Comparison of ENCODE assay signal across 8 cellular contexts in genomic region chr12:50505386-50505827, GRCh38. TPM values are rescaled to one million over a fixed set of nuclear protein-coding genes. Genes with fewer than 3 reads are reported as not detected.
A peak's percentile ranks its signal among the peaks of the same experiment; 100 is the strongest.
DNase-seq lines count a peak whose midpoint lies in the region; ATAC-seq and TF ChIP-seq lines count a peak whose summit lies in the region.

No MANE protein-coding gene starts in this region.

- H2AFZ ChIP-seq in fibroblast of lung (ENCODE audit: low read length), result peak overlapping the region; percentile 65

- no peak for TF ChIP-seq EP300 in upper lobe of left lung (IDR thresholded peaks at IDR 0.05)

- H3K36me3 ChIP-seq in fibroblast of lung (ENCODE audit: control insufficient read depth, insufficient read depth, low read length) (no peaks in the 10 kb centered on the region), upper lobe of left lung (no peaks in the 10 kb centered on the region)

- H3K79me2 ChIP-seq in fibroblast of lung (ENCODE audit: control insufficient read depth, insufficient read depth, low read length), result peaks cover 32% of the 10 kb centered on the region

- peak; percentile 27 for ATAC-seq in GM21515 (IDR thresholded peaks at IDR 0.05; ENCODE audit: unreplicated experiment)
- peak; percentile 37 for ATAC-seq in activated CD8-positive, alpha-beta T cell treated with anti-CD3 and anti-CD28 coated beads for 36 hours
- peak; percentile 30 to 49 for ATAC-seq in upper lobe of left lung (ENCODE audit: low FRiP score in 2 of 2)

- peaks cover 32 to 42% (median 37%) of the 10 kb centered on the region in 3 donors for H3K4me1 Mint-ChIP-seq in IgD-negative memory B cell
- peaks cover 45% of the 10 kb centered on the region for H3K4me1 Mint-ChIP-seq in activated CD8-positive, alpha-beta T cell treated with anti-CD3 and anti-CD28 coated beads for 36 hours (ENCODE audit: low read depth)
- peaks cover 42% of the 10 kb centered on the region for H3K4me1 Mint-ChIP-seq in nephron

- DNase-seq in EH (ENCODE audit: low read depth), result peak; percentile 39
- peak; percentile 48 for DNase-seq in activated CD8-positive, alpha-beta T cell treated with anti-CD3 and anti-CD28 coated beads for 36 hours
- DNase-seq in fibroblast of lung (ENCODE audit: low read depth in 2 of 2), result peak; percentile 10 to 19
- peak in 1 of 2 donors; percentile 26 for DNase-seq in upper lobe of left lung
- no peak for DNase-seq in cortex of kidney (lab: John Stamatoyannopoulos, UW)

- peak overlapping the region; percentile 72 to 99 (median 96) for H3K4me3 Mint-ChIP-seq in IgD-negative memory B cell
- peak overlapping the region; percentile 95 for H3K4me3 Mint-ChIP-seq in activated CD8-positive, alpha-beta T cell treated with anti-CD3 and anti-CD28 coated beads for 36 hours
- H3K4me3 Mint-ChIP-seq in nephron, result peak overlapping the region; percentile 94 to 99 (median 99)

- H3K36me3 Mint-ChIP-seq in IgD-negative memory B cell (peaks cover 4% of the 10 kb centered on the region), nephron (ENCODE audit: low read depth) (no peaks in the 10 kb centered on the region)
- peaks cover 7% of the 10 kb centered on the region for H3K36me3 Mint-ChIP-seq in activated CD8-positive, alpha-beta T cell treated with anti-CD3 and anti-CD28 coated beads for 36 hours (ENCODE audit: low read depth)

- POLR2A ChIA-PET in activated CD8-positive, alpha-beta T cell treated with anti-CD3 and anti-CD28 coated beads for 36 hours (lab: Charles Lee), result interaction anchor here (0.7 to 2.3 kb wide), 13 partner anchors 9 to 420 kb away, joined by 3 to 12 read pairs (median 5); a partner anchor contains a TSS

- H3K27me3 Mint-ChIP-seq in IgD-negative memory B cell (no peaks in the 10 kb centered on the region), nephron (ENCODE audit: low read depth) (no peaks in the 10 kb centered on the region)
- H3K27me3 Mint-ChIP-seq in activated CD8-positive, alpha-beta T cell treated with anti-CD3 and anti-CD28 coated beads for 36 hours, result no peaks in the 10 kb centered on the region

- no peaks in the 10 kb centered on the region for H4K20me1 ChIP-seq in fibroblast of lung (ENCODE audit: control insufficient read depth, extremely low read depth, insufficient read depth, low read length)

- H3K9me3 Mint-ChIP-seq in IgD-negative memory B cell (no peaks in the 10 kb centered on the region), nephron (peaks cover 3% of the 10 kb centered on the region)
- no peaks in the 10 kb centered on the region for H3K9me3 Mint-ChIP-seq in activated CD8-positive, alpha-beta T cell treated with anti-CD3 and anti-CD28 coated beads for 36 hours

- WGBS in upper lobe of left lung, 2 donors, result 1 to 2% methylated on average over 13 of the region's 13 CpGs

- TF ChIP-seq POLR2A in upper lobe of left lung (IDR thresholded peaks at IDR 0.05), result no peak

- H3K4me3 ChIP-seq in fibroblast of lung (replicated peaks in 1 of 4; ENCODE audit: control extremely low read depth in 1 of 4, insufficient read depth in 1 of 4, low read depth in 3 of 4, low read length in 4 of 4), result peak overlapping the region; percentile 73 to 91 (median 86)
- peak overlapping the region; percentile 72 to 95 (median 88) for H3K4me3 ChIP-seq in upper lobe of left lung

- H3K27ac Mint-ChIP-seq in IgD-negative memory B cell, result peak overlapping the region; percentile 81 to 93 (median 91)
- peak overlapping the region; percentile 92 for H3K27ac Mint-ChIP-seq in activated CD8-positive, alpha-beta T cell treated with anti-CD3 and anti-CD28 coated beads for 36 hours
- peak overlapping the region; percentile 91 to 98 (median 96) for H3K27ac Mint-ChIP-seq in nephron

- H3K4me1 ChIP-seq in fibroblast of lung (ENCODE audit: control insufficient read depth, extremely low read depth, insufficient read depth, low read length) (no peaks in the 10 kb centered on the region), upper lobe of left lung (peaks cover 41 to 55% (median 48%) of the 10 kb centered on the region in 4 donors)

- H3K4me2 ChIP-seq in fibroblast of lung (ENCODE audit: extremely low read depth, insufficient read depth, low read length), result peak overlapping the region; percentile 94

- intact Hi-C loops in activated CD8-positive, alpha-beta T cell treated with anti-CD3 and anti-CD28 coated beads for 36 hours (cut with micrococcal nuclease), result loop anchor here (5.0 to 10.0 kb wide), 3 partner anchors 42 to 229 kb away; no protein-coding TSS in a partner anchor

- H3K9ac ChIP-seq in fibroblast of lung (ENCODE audit: insufficient read depth, low read length), result peak overlapping the region; percentile 83

- no peak for TF ChIP-seq CTCF in activated CD8-positive, alpha-beta T cell treated with anti-CD3 and anti-CD28 coated beads for 36 hours (IDR thresholded peaks at IDR 0.05)
- TF ChIP-seq CTCF in fibroblast of lung (conservative IDR thresholded peaks at IDR 0.05 in 1 of 2, IDR thresholded peaks at IDR 0.05 in 1 of 2; ENCODE audit: low read depth in 1 of 2, low read length in 2 of 2) (no peak), nephron (IDR thresholded peaks at IDR 0.05; ENCODE audit: unreplicated experiment in 3 of 3) (no peak), upper lobe of left lung (IDR thresholded peaks at IDR 0.05) (peak in 1 of 6 experiments; percentile 6)

- CTCF ChIA-PET in activated CD8-positive, alpha-beta T cell treated with anti-CD3 and anti-CD28 coated beads for 36 hours (lab: Charles Lee), result interaction anchor here (0.7 to 10.1 kb wide), 43 partner anchors 8 to 263 kb away, joined by 3 to 169 read pairs (median 4); no protein-coding TSS in a partner anchor

- no peaks in the 10 kb centered on the region for H3K27me3 ChIP-seq in fibroblast of lung (ENCODE audit: control insufficient read depth, insufficient read depth, low read length)
- H3K27me3 ChIP-seq in upper lobe of left lung, result no peaks in the 10 kb centered on the region

- peak overlapping the region; percentile 80 for H3K27ac ChIP-seq in fibroblast of lung (ENCODE audit: insufficient read depth, low read length)
- H3K27ac ChIP-seq in upper lobe of left lung, result peak overlapping the region; percentile 92 to 99 (median 95)

- H3K9me3 ChIP-seq in fibroblast of lung (ENCODE audit: control insufficient read depth, insufficient read depth, low read depth, low read length), result no peaks in the 10 kb centered on the region
- no peaks in the 10 kb centered on the region for H3K9me3 ChIP-seq in upper lobe of left lung

RNA-seq across cellular contexts. Expression of gene DIP2B, which starts 0.6 kb away (rescaled TPM):
- polyA plus RNA-seq in IgD-negative memory B cell (16.4 TPM), fibroblast of lung (12.6 and 15.0 TPM in 2 replicates)
- 10 to 100 TPM; 21.2 to 23.7 TPM for total RNA-seq in activated CD8-positive, alpha-beta T cell treated with anti-CD3 and anti-CD28 coated beads for 36 hours
- total RNA-seq in fibroblast of lung (19.5 and 21.0 TPM in 2 replicates), upper lobe of left lung (10 to 100 TPM; 26.1 to 54.5 (median 29.4) TPM)
- polyA plus RNA-seq in fibroblast of lung (2012), result 7.5 and 9.3 TPM in 2 replicates
- 32.5 and 68.7 TPM in 2 replicates for polyA minus RNA-seq in fibroblast of lung (ENCODE audit: low replicate concordance)
